Comparison of ENCODE assay signal across 8 cellular contexts in genomic region chr19:18832331-18833140, GRCh38. TPM values are rescaled to one million over a fixed set of nuclear protein-coding genes. Genes with fewer than 3 reads are reported as not detected.
DNase-seq lines count a peak whose midpoint lies in the region; ATAC-seq and TF ChIP-seq lines count a peak whose summit lies in the region.

No MANE protein-coding gene starts in this region.

- DNase-seq in activated CD4-positive, CD25-positive, alpha-beta regulatory T cell treated with anti-CD3 and anti-CD28 coated beads, Interleukin-2, amount 50 U/mL, for 72 hours, result no peak
- DNase-seq in NT2/D1 (ENCODE audit: low read depth, low spot score), result no peak
- DNase-seq in kidney epithelial cell (ENCODE audit: low read depth), result no peak
- peak; percentile 34 for DNase-seq in stimulated activated naive B cell treated with anti-CD40 and anti-IgM and Interleukin-4, amounts not matched to agents 10 μg/mL and 1 μg/mL and 100 μg/mL, for 72 hours
- no peak for DNase-seq in NCI-H2196 (lab: John Stamatoyannopoulos, UW; ENCODE audit: unreplicated experiment)

- TF ChIP-seq CTCF in brain (conservative IDR thresholded peaks at IDR 0.05) (no peak), kidney epithelial cell (IDR thresholded peaks at IDR 0.05; ENCODE audit: insufficient read depth, low read length, poor library complexity, severe bottlenecking) (peak; percentile 26)

- peaks cover 32% of the 10 kb centered on the region for H3K36me3 Mint-ChIP-seq in brain
- peaks cover 35 to 40% of the 10 kb centered on the region in 2 donors for H3K36me3 Mint-ChIP-seq in stimulated activated naive B cell treated with anti-CD40 and anti-IgM and Interleukin-4, amounts not matched to agents 10 μg/mL and 1 μg/mL and 100 μg/mL, for 72 hours

- peak; percentile 48 to 52 for ATAC-seq in activated CD4-positive, CD25-positive, alpha-beta regulatory T cell treated with anti-CD3 and anti-CD28 coated beads, Interleukin-2, amount 50 U/mL, for 24 hours
- peak; percentile 21 for ATAC-seq in HG02678 (IDR thresholded peaks at IDR 0.05; ENCODE audit: unreplicated experiment)
- peak; percentile 54 to 60 for ATAC-seq in stimulated activated naive B cell treated with anti-CD40 and anti-IgM and Interleukin-4, amounts not matched to agents 10 μg/mL and 1 μg/mL and 100 μg/mL, for 72 hours (replicated peaks)

- H3K27me3 Mint-ChIP-seq in brain, result peaks cover 18% of the 10 kb centered on the region
- peaks cover 3% of the 10 kb centered on the region in 2 donors for H3K27me3 Mint-ChIP-seq in stimulated activated naive B cell treated with anti-CD40 and anti-IgM and Interleukin-4, amounts not matched to agents 10 μg/mL and 1 μg/mL and 100 μg/mL, for 72 hours

- peaks cover 2 to 4% (median 3%) of the 10 kb centered on the region in 5 experiments for H3K9me3 Mint-ChIP-seq in brain
- H3K9me3 Mint-ChIP-seq in stimulated activated naive B cell treated with anti-CD40 and anti-IgM and Interleukin-4, amounts not matched to agents 10 μg/mL and 1 μg/mL and 100 μg/mL, for 72 hours, result peaks cover 0 to 3% of the 10 kb centered on the region in 2 donors

- 0 out of 2 replicates have a peak, but pooled peaks cover 2% of the 10 kb centered on the region for H3K9me3 ChIP-seq in NT2/D1 (ENCODE audit: insufficient read depth, low read length)

- H3K4me1 Mint-ChIP-seq in brain, result peaks cover 36% of the 10 kb centered on the region
- peaks cover 23 to 46% of the 10 kb centered on the region in 2 donors for H3K4me1 Mint-ChIP-seq in stimulated activated naive B cell treated with anti-CD40 and anti-IgM and Interleukin-4, amounts not matched to agents 10 μg/mL and 1 μg/mL and 100 μg/mL, for 72 hours

- H3K36me3 ChIP-seq in NT2/D1 (ENCODE audit: insufficient read depth, insufficient read length, low read length) (peaks cover 46% of the 10 kb centered on the region), kidney epithelial cell (ENCODE audit: control insufficient read depth, insufficient read depth, low read length) (no peaks in the 10 kb centered on the region)

- H3K9ac ChIP-seq in NT2/D1 (ENCODE audit: insufficient read length, low read depth), result peak overlapping the region; percentile 95

- no peaks in the 10 kb centered on the region for H3K4me1 ChIP-seq in NT2/D1 (ENCODE audit: insufficient read depth, insufficient read length)

- H3K4me3 Mint-ChIP-seq in brain, result peak overlapping the region; percentile 88 to 99 (median 96)
- peak overlapping the region; percentile 94 to 97 for H3K4me3 Mint-ChIP-seq in stimulated activated naive B cell treated with anti-CD40 and anti-IgM and Interleukin-4, amounts not matched to agents 10 μg/mL and 1 μg/mL and 100 μg/mL, for 72 hours

- H3K27me3 ChIP-seq in NT2/D1 (ENCODE audit: insufficient read depth, insufficient read length), result peaks cover 14% of the 10 kb centered on the region
- no peaks in the 10 kb centered on the region for H3K27me3 ChIP-seq in kidney epithelial cell (ENCODE audit: control insufficient read depth, insufficient read depth, low read length)

- peak overlapping the region; percentile 82 to 96 (median 93) for H3K27ac Mint-ChIP-seq in brain
- peak overlapping the region; percentile 94 for H3K27ac Mint-ChIP-seq in stimulated activated naive B cell treated with anti-CD40 and anti-IgM and Interleukin-4, amounts not matched to agents 10 μg/mL and 1 μg/mL and 100 μg/mL, for 72 hours

- H3K4me3 ChIP-seq in NT2/D1 (ENCODE audit: insufficient read length, low read depth), result peak overlapping the region; percentile 90
- H3K4me3 ChIP-seq in kidney epithelial cell (ENCODE audit: low read depth, low read length), result peak overlapping the region; percentile 87

RNA-seq across cellular contexts. Expression of gene UPF1, which starts 0.8 kb away (rescaled TPM):
- polyA plus RNA-seq in brain (ENCODE audit: insufficient read depth, low read depth, low replicate concordance), result 57.2 TPM
- 71.6 and 81.1 TPM in 2 replicates for total RNA-seq in kidney epithelial cell

RNA-seq across cellular contexts. Expression of gene COMP, which starts 41.4 kb away (rescaled TPM):
- polyA plus RNA-seq in brain (ENCODE audit: insufficient read depth, low read depth, low replicate concordance), result not detected
- total RNA-seq in kidney epithelial cell, result not detected in 2 replicates
